Comparison of ENCODE assay signal across 11 cellular contexts in the genomic region with DNA sequence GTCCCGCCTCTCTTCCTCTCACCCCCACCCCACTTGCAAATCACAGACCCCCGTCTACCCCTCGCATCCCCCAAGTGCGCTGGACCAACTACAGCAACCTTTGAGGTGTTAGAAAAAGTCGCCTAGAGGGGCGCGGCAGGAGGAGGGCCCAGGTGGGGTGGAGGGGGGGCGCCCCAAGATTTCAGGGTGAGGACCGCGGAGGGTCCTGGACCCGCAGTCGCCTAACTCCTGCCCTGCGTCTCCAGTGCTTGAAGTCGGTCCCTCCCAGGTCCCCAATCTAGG. TPM values are rescaled to one million over a fixed set of nuclear protein-coding genes. Genes with fewer than 3 reads are reported as not detected.
DNase-seq lines count a peak whose midpoint lies in the region; ATAC-seq and TF ChIP-seq lines count a peak whose summit lies in the region.
"Had no signal": no experiment of that assay in that cellular context is flagged by ENCODE, and none has a peak within 500 bp of the region (broad histone marks: within the 10 kb centered on the region; RNA-seq: fewer than 3 reads in every experiment).

No MANE protein-coding gene starts in this region.

- peaks cover 2% of the 10 kb centered on the region for H3K4me1 Mint-ChIP-seq in activated CD4-positive, alpha-beta T cell treated with anti-CD3 and anti-CD28 coated beads, Interleukin-2, amount 10 ng/mL, durations not matched to agents 24 days and 14 days
- H3K4me1 Mint-ChIP-seq: activated CD8-positive, alpha-beta memory T cell treated with anti-CD3 and anti-CD28 coated beads, Interleukin-2, amount 10 ng/mL, durations not matched to agents 7 days and 5 days; central memory CD8-positive, alpha-beta T cell had no signal

- no peaks in the 10 kb centered on the region for H3K36me3 Mint-ChIP-seq in activated CD4-positive, alpha-beta T cell treated with anti-CD3 and anti-CD28 coated beads, Interleukin-2, amount 10 ng/mL, durations not matched to agents 24 days and 14 days (ENCODE audit: low read depth)
- H3K36me3 Mint-ChIP-seq: activated CD8-positive, alpha-beta memory T cell treated with anti-CD3 and anti-CD28 coated beads, Interleukin-2, amount 10 ng/mL, durations not matched to agents 7 days and 5 days had no signal

- H3K27me3 ChIP-seq in cardiac muscle cell (peaks cover 57% of the 10 kb centered on the region), neuronal stem cell (ENCODE audit: control insufficient read depth in 3 of 3, insufficient read depth in 3 of 3, low read depth in 1 of 3, low read length in 3 of 3) (peaks cover 0 to 73% (median 32%) of the 10 kb centered on the region in 3 experiments), aorta (ENCODE audit: control insufficient read depth in 1 of 2, insufficient read depth in 2 of 2, low read length in 1 of 2) (peaks cover 0 to 4% of the 10 kb centered on the region in 2 donors)

- H2BK120ac ChIP-seq in neuronal stem cell (ENCODE audit: low read depth, low read length) = no peak overlapping the region

- H3K9me3 Mint-ChIP-seq in activated CD4-positive, alpha-beta T cell treated with anti-CD3 and anti-CD28 coated beads, Interleukin-2, amount 10 ng/mL, durations not matched to agents 24 days and 14 days = no peaks in the 10 kb centered on the region
- H3K9me3 Mint-ChIP-seq: central memory CD8-positive, alpha-beta T cell had no signal

- H3K27me3 Mint-ChIP-seq in activated CD4-positive, alpha-beta T cell treated with anti-CD3 and anti-CD28 coated beads, Interleukin-2, amount 10 ng/mL, durations not matched to agents 24 days and 14 days = peaks cover 66% of the 10 kb centered on the region

- peak overlapping the region; percentile 94 for H3K4me2 ChIP-seq in neuronal stem cell (ENCODE audit: insufficient read depth, low read length, poor library complexity, severe bottlenecking)

- peak overlapping the region; percentile 70 for H3K9ac ChIP-seq in neuronal stem cell (ENCODE audit: low read depth, low read length, poor library complexity)

- peaks cover 11% of the 10 kb centered on the region for H3K4me1 ChIP-seq in cardiac muscle cell (ENCODE audit: low read depth)
- H3K4me1 ChIP-seq in neuronal stem cell (ENCODE audit: control insufficient read depth in 2 of 2, insufficient read depth in 1 of 2, low read depth in 1 of 2, low read length in 2 of 2) = peaks cover 4 to 7% of the 10 kb centered on the region in 2 donors
- no peaks in the 10 kb centered on the region for H3K4me1 ChIP-seq in aorta (ENCODE audit: control insufficient read depth in 1 of 2, insufficient read depth in 2 of 2, low read length in 2 of 2)

- H2AFZ ChIP-seq in neuronal stem cell (ENCODE audit: low read length) = peak overlapping the region; percentile 92

- H3K4ac ChIP-seq in neuronal stem cell (ENCODE audit: low read length) = no peak overlapping the region

- H4K91ac ChIP-seq in neuronal stem cell (ENCODE audit: low read depth, low read length, poor library complexity) = no peak overlapping the region

- H3K23ac ChIP-seq in neuronal stem cell (ENCODE audit: low read depth, low read length, poor library complexity) = no peak overlapping the region

- WGBS in neuronal stem cell (ENCODE audit: extremely low coverage in 2 of 2, insufficient read length in 2 of 2, insufficient replicate concordance in 1 of 2), 2 donors = no CpG with 5 or more reads among the region's 14 CpGs
- 2% methylated on average over 14 of the region's 14 CpGs for WGBS in aorta, 2 donors

- no peak overlapping the region for H2BK5ac ChIP-seq in neuronal stem cell (ENCODE audit: low read length)

- H3K18ac ChIP-seq in neuronal stem cell (ENCODE audit: low read length) = peak overlapping the region; percentile 78

- H3K27ac ChIP-seq in cardiac muscle cell (no peak overlapping the region), neuronal stem cell (replicated peaks; ENCODE audit: low read length) (no peak overlapping the region), aorta (ENCODE audit: low read depth in 1 of 2, low read length in 2 of 2) (no peak overlapping the region)

- no peak overlapping the region for H3K4me3 Mint-ChIP-seq in activated CD4-positive, alpha-beta T cell treated with anti-CD3 and anti-CD28 coated beads, Interleukin-2, amount 10 ng/mL, durations not matched to agents 24 days and 14 days
- H3K4me3 Mint-ChIP-seq: activated CD8-positive, alpha-beta memory T cell treated with anti-CD3 and anti-CD28 coated beads, Interleukin-2, amount 10 ng/mL, durations not matched to agents 7 days and 5 days; central memory CD8-positive, alpha-beta T cell had no signal

- intact Hi-C loops in cardiac septum (cut with DNase I) = no loop called here
- intact Hi-C loops in aorta (cut with DNase I) = no loop called here
- intact Hi-C loops in activated CD4-positive, alpha-beta T cell treated with anti-CD3 and anti-CD28 coated beads, Interleukin-2, amount 10 ng/mL, durations not matched to agents 24 days and 14 days (cut with micrococcal nuclease) = loop anchor here (5.0 kb wide), 1 partner anchor 421 kb away; no protein-coding TSS in a partner anchor

- H3K27ac Mint-ChIP-seq in activated CD4-positive, alpha-beta T cell treated with anti-CD3 and anti-CD28 coated beads, Interleukin-2, amount 10 ng/mL, durations not matched to agents 24 days and 14 days = no peak overlapping the region
- H3K27ac Mint-ChIP-seq: activated CD8-positive, alpha-beta memory T cell treated with anti-CD3 and anti-CD28 coated beads, Interleukin-2, amount 10 ng/mL, durations not matched to agents 7 days and 5 days had no signal

- H3K79me1 ChIP-seq in neuronal stem cell (ENCODE audit: low read depth, low read length) = no peaks in the 10 kb centered on the region

- H2BK15ac ChIP-seq in neuronal stem cell (ENCODE audit: low read length) = no peak overlapping the region

- peak; percentile 19 for ATAC-seq in aorta (ENCODE audit: low FRiP score)
- ATAC-seq: activated CD8-positive, alpha-beta memory T cell treated with anti-CD3 and anti-CD28 coated beads, Interleukin-2, amount 10 ng/mL, durations not matched to agents 7 days and 5 days had no signal

- no peak overlapping the region for H3K14ac ChIP-seq in neuronal stem cell (ENCODE audit: low read length)

- H3K9me3 ChIP-seq in cardiac muscle cell (ENCODE audit: low read depth) (no peaks in the 10 kb centered on the region), neuronal stem cell (replicated peaks in 1 of 2; ENCODE audit: control insufficient read depth in 2 of 2, insufficient read depth in 1 of 2, low read depth in 1 of 2, low read length in 2 of 2) (no peaks in the 10 kb centered on the region), aorta (ENCODE audit: control insufficient read depth, low read length) (peaks cover 1% of the 10 kb centered on the region)

- no peak overlapping the region for H2AK5ac ChIP-seq in neuronal stem cell (ENCODE audit: low read depth, low read length)

- peak overlapping the region; percentile 69 for H3K4me3 ChIP-seq in cardiac muscle cell
- peak overlapping the region; percentile 70 for H3K4me3 ChIP-seq in fibroblast of villous mesenchyme (ENCODE audit: low read depth, low read length)
- peak overlapping the region; percentile 32 to 85 for H3K4me3 ChIP-seq in neuronal stem cell (ENCODE audit: low read length in 2 of 2)
- peak overlapping the region in 1 of 2 donors; percentile 22 for H3K4me3 ChIP-seq in aorta (ENCODE audit: low read length in 2 of 2)

- H2BK12ac ChIP-seq in neuronal stem cell (ENCODE audit: low read length) = no peak overlapping the region

- no peak overlapping the region for H4K8ac ChIP-seq in neuronal stem cell (ENCODE audit: low read depth, low read length)

- H3K36me3 ChIP-seq in cardiac muscle cell (no peaks in the 10 kb centered on the region), neuronal stem cell (replicated peaks in 1 of 2; ENCODE audit: control insufficient read depth in 2 of 2, insufficient read depth in 2 of 2, low read length in 2 of 2) (no peaks in the 10 kb centered on the region), aorta (ENCODE audit: control insufficient read depth in 1 of 2, insufficient read depth in 2 of 2, low read length in 1 of 2) (no peaks in the 10 kb centered on the region)

- TF ChIP-seq CTCF in cardiac muscle cell (IDR thresholded peaks at IDR 0.05; ENCODE audit: low read depth, low read length) = no peak
- no peak for TF ChIP-seq CTCF in fibroblast of villous mesenchyme (IDR thresholded peaks at IDR 0.05; ENCODE audit: insufficient read depth, low read depth, low read length)

- no peak for DNase-seq in cardiac muscle cell (ENCODE audit: low read depth in 1 of 2, low spot score in 1 of 2)
- DNase-seq in cardiac septum (ENCODE audit: low spot score) = no peak
- no peak for DNase-seq in fibroblast of villous mesenchyme (ENCODE audit: low read depth)
- DNase-seq in neuronal stem cell (ENCODE audit: low spot score) = no peak
- DNase-seq in aorta = no peak
- no peak for DNase-seq in nucleus accumbens (lab: John Stamatoyannopoulos, UW)
- DNase-seq in activated CD4-positive, alpha-beta T cell treated with anti-CD3 and anti-CD28 coated beads, Interleukin-2, amount 10 ng/mL, durations not matched to agents 24 days and 14 days = no peak
- no peak for DNase-seq in NCI-H146 treated with DMSO at 0.1 percent for 48 hours (lab: John Stamatoyannopoulos, UW; ENCODE audit: unreplicated experiment)
- DNase-seq: activated CD8-positive, alpha-beta memory T cell treated with anti-CD3 and anti-CD28 coated beads, Interleukin-2, amount 10 ng/mL, durations not matched to agents 7 days and 5 days; GDM1 had no signal

RNA-seq across cellular contexts. Expression of gene EGFLAM, which starts 0.4 kb away (rescaled TPM):
- 0.27 and 0.42 TPM in 2 replicates for total RNA-seq in cardiac muscle cell
- polyA plus RNA-seq in cardiac muscle cell = 0.06 and 0.82 TPM in 2 replicates
- 6.3 TPM for total RNA-seq in cardiac septum
- total RNA-seq in fibroblast of villous mesenchyme = 3.0 and 5.5 TPM in 2 replicates
- polyA plus RNA-seq in neuronal stem cell (2013, experiment 1 of 2) = 0.07 TPM
- polyA plus RNA-seq in neuronal stem cell (2013, experiment 2 of 2) = 0.10 TPM
- 10 to 100 TPM; 13.5 to 14.4 TPM for total RNA-seq in aorta
- 10 to 100 TPM in 1 of 2 donors, 1 to 10 TPM in 1; 4.6 to 15.8 TPM for polyA plus RNA-seq in aorta
- total RNA-seq in activated CD4-positive, alpha-beta T cell treated with anti-CD3 and anti-CD28 coated beads, Interleukin-2, amount 10 ng/mL, durations not matched to agents 24 days and 14 days = not detected in 2 replicates
- total RNA-seq: activated CD8-positive, alpha-beta memory T cell treated with anti-CD3 and anti-CD28 coated beads, Interleukin-2, amount 10 ng/mL, durations not matched to agents 7 days and 5 days had no signal
